In genomic region chr6:70955441-70956190, GRCh38 we compare ENCODE assay signal across 8 cellular contexts. TPM values are rescaled to one million over a fixed set of nuclear protein-coding genes. Genes with fewer than 3 reads are reported as not detected.
A peak's percentile ranks its signal among the peaks of the same experiment; 100 is the strongest.
DNase-seq lines count a peak whose midpoint lies in the region; ATAC-seq and TF ChIP-seq lines count a peak whose summit lies in the region.

No MANE protein-coding gene starts in this region.

- dilution Hi-C loops in IMR-90 (cut with HindIII; ENCODE audit: low sequenced_read_pairs, unreplicated experiment) = no loop called here

- H3K36me3 ChIP-seq in IMR-90 (ENCODE audit: control insufficient read depth, insufficient read depth, low read length) (no peaks in the 10 kb centered on the region), Panc1 (ENCODE audit: control insufficient read depth, insufficient read depth, low read length) (no peaks in the 10 kb centered on the region)

- no peaks in the 10 kb centered on the region for H3K9me3 Mint-ChIP-seq in activated T-helper 17 cell treated with anti-CD3 and anti-CD28 coated beads, Interleukin-2, amount 50 U/mL, for 72 hours
- H3K9me3 Mint-ChIP-seq in nephron progenitor cell = no peaks in the 10 kb centered on the region

- TF ChIP-seq CTCF in IMR-90 (conservative IDR thresholded peaks at IDR 0.05; ENCODE audit: low read depth, low read length) (peak; percentile 68), Panc1 (IDR thresholded peaks at IDR 0.05) (peak; percentile 99), fibroblast of villous mesenchyme (IDR thresholded peaks at IDR 0.05; ENCODE audit: insufficient read depth, low read depth, low read length) (peak; percentile 72), nephron progenitor cell (IDR thresholded peaks at IDR 0.05) (peak; percentile 74)

- H3K9me3 ChIP-seq in IMR-90 (ENCODE audit: control insufficient read depth, insufficient read depth, low read length) = no peaks in the 10 kb centered on the region
- no peaks in the 10 kb centered on the region for H3K9me3 ChIP-seq in Panc1 (ENCODE audit: control insufficient read depth, insufficient read depth, low read depth, low read length)

- H3K27me3 Mint-ChIP-seq in activated T-helper 17 cell treated with anti-CD3 and anti-CD28 coated beads, Interleukin-2, amount 50 U/mL, for 72 hours = peaks cover 43% of the 10 kb centered on the region
- peaks cover 87% of the 10 kb centered on the region for H3K27me3 Mint-ChIP-seq in nephron progenitor cell (ENCODE audit: low read depth, poor library complexity)

- H3K23ac ChIP-seq in IMR-90 (ENCODE audit: low read depth, low read length) = no peak overlapping the region

- H2BK15ac ChIP-seq in IMR-90 (ENCODE audit: low read depth, low read length) = no peak overlapping the region

- peak overlapping the region; percentile 88 for H2AFZ ChIP-seq in IMR-90 (replicated peaks; ENCODE audit: low read length, poor library complexity)

- no peak overlapping the region for H3K27ac ChIP-seq in IMR-90 (ENCODE audit: insufficient read depth, low read length)
- no peak overlapping the region for H3K27ac ChIP-seq in Panc1 (ENCODE audit: low read length)

- no peaks in the 10 kb centered on the region for H3K36me3 Mint-ChIP-seq in activated T-helper 17 cell treated with anti-CD3 and anti-CD28 coated beads, Interleukin-2, amount 50 U/mL, for 72 hours (ENCODE audit: low read depth)
- no peaks in the 10 kb centered on the region for H3K36me3 Mint-ChIP-seq in nephron progenitor cell (ENCODE audit: low read depth)

- H3K79me1 ChIP-seq in IMR-90 (ENCODE audit: low read depth in 1 of 2, low read length in 2 of 2) = no peaks in the 10 kb centered on the region

- peak; percentile 94 for ATAC-seq in GM21619 (IDR thresholded peaks at IDR 0.05; ENCODE audit: unreplicated experiment)
- ATAC-seq in IMR-90 (ENCODE audit: low read depth) = peak; percentile 92
- peak; percentile 96 for ATAC-seq in Panc1
- ATAC-seq in activated T-helper 17 cell treated with anti-CD3 and anti-CD28 coated beads, Interleukin-2, amount 50 U/mL, for 72 hours (replicated peaks) = peak; percentile 96

- no peak overlapping the region for H2BK5ac ChIP-seq in IMR-90 (ENCODE audit: low read depth, low read length, poor library complexity, severe bottlenecking)

- no peak overlapping the region for H2AK5ac ChIP-seq in IMR-90 (ENCODE audit: low read depth, low read length)

- TF ChIP-seq RAD21 in IMR-90 (IDR thresholded peaks at IDR 0.05; ENCODE audit: low read length) = peak; percentile 59

- no peak overlapping the region for H4K91ac ChIP-seq in IMR-90 (ENCODE audit: insufficient read depth, low read depth, low read length)

- H3K14ac ChIP-seq in IMR-90 (replicated peaks; ENCODE audit: low read depth, low read length) = no peak overlapping the region

- H3K4me3 ChIP-seq in IMR-90 (ENCODE audit: insufficient read depth, low read depth, low read length) = peak overlapping the region; percentile 33
- H3K4me3 ChIP-seq in Panc1 (ENCODE audit: low read depth in 2 of 2, low read length in 2 of 2) = peak overlapping the region; percentile 47 to 53
- peak overlapping the region; percentile 40 for H3K4me3 ChIP-seq in fibroblast of villous mesenchyme (ENCODE audit: low read depth, low read length)

- H3K9me1 ChIP-seq in IMR-90 (ENCODE audit: insufficient read depth, low read length) = no peaks in the 10 kb centered on the region

- H2BK20ac ChIP-seq in IMR-90 (ENCODE audit: low read depth, low read length) = no peak overlapping the region

- no peak overlapping the region for H3K27ac Mint-ChIP-seq in activated T-helper 17 cell treated with anti-CD3 and anti-CD28 coated beads, Interleukin-2, amount 50 U/mL, for 72 hours
- H3K27ac Mint-ChIP-seq in nephron progenitor cell = no peak overlapping the region

- peak overlapping the region; percentile 56 for H3K4me2 ChIP-seq in IMR-90 (ENCODE audit: low read depth, low read length)

- no peaks in the 10 kb centered on the region for H4K20me1 ChIP-seq in IMR-90 (ENCODE audit: insufficient read depth, low read length)

- H3K4me1 Mint-ChIP-seq in activated T-helper 17 cell treated with anti-CD3 and anti-CD28 coated beads, Interleukin-2, amount 50 U/mL, for 72 hours = no peaks in the 10 kb centered on the region
- peaks cover 16% of the 10 kb centered on the region for H3K4me1 Mint-ChIP-seq in nephron progenitor cell

- POLR2A ChIA-PET in IMR-90 (lab: Charles Lee; ENCODE audit: unreplicated experiment) = no interaction called here
- POLR2A ChIA-PET in Panc1 (lab: Charles Lee) = interaction anchor here (0.6 kb wide), 1 partner anchor 283 kb away, joined by 3 read pairs; no protein-coding TSS in a partner anchor

- no peak overlapping the region for H4K8ac ChIP-seq in IMR-90 (ENCODE audit: low read depth in 2 of 2, low read length in 2 of 2)

- no peak overlapping the region for H2BK120ac ChIP-seq in IMR-90 (ENCODE audit: low read depth, low read length)

- 3% methylated on average over 29 of the region's 65 CpGs; no CpG with 5 or more reads in 1 of the 2 experiments for WGBS in IMR-90 (ENCODE audit: extremely low coverage in 2 of 2, insufficient read length in 1 of 2), 2 experiments

- H2AK9ac ChIP-seq in IMR-90 (replicated peaks; ENCODE audit: low read depth, low read length, poor library complexity) = peak overlapping the region; percentile 34

- H3K4ac ChIP-seq in IMR-90 (ENCODE audit: low read depth, low read length) = no peak overlapping the region

- BruUV-seq in IMR-90 (replicated peaks; lab: Mats Ljungman, UMichigan) = no TSS peak
- BruUV-seq in Panc1 (replicated peaks; lab: Mats Ljungman, UMichigan) = no TSS peak

- no peak overlapping the region for H3K9ac ChIP-seq in IMR-90 (ENCODE audit: low read depth, low read length)

- H3K56ac ChIP-seq in IMR-90 (ENCODE audit: extremely low read depth, insufficient read depth, low read length) = no peak overlapping the region

- in situ Hi-C loops in IMR-90 (cut with MboI; ENCODE audit: low sequenced_read_pairs) = no loop called here
- in situ Hi-C loops in Panc1 (cut with HindIII; ENCODE audit: low pct_unique_long_range_greater_than_20kb, low sequenced_read_pairs) = no loop called here

- CTCF ChIA-PET in IMR-90 (lab: Yijun Ruan, JAX) = interaction anchor here (0.6 to 1.0 kb wide), 5 partner anchors 9 to 391 kb away, joined by 3 to 10 read pairs (median 3); no protein-coding TSS in a partner anchor
- CTCF ChIA-PET in Panc1 (lab: Charles Lee) = interaction anchor here (0.5 to 2.8 kb wide), 8 partner anchors 72 to 735 kb away, joined by 3 to 13 read pairs (median 3); partner anchors contain the start of gene SDHAF4

- H3K4me3 Mint-ChIP-seq in activated T-helper 17 cell treated with anti-CD3 and anti-CD28 coated beads, Interleukin-2, amount 50 U/mL, for 72 hours = peak overlapping the region; percentile 79
- H3K4me3 Mint-ChIP-seq in nephron progenitor cell = peak overlapping the region; percentile 81

- H3K4me1 ChIP-seq in IMR-90 (ENCODE audit: control insufficient read depth, insufficient read depth, low read length) (no peaks in the 10 kb centered on the region), Panc1 (ENCODE audit: control insufficient read depth, insufficient read depth, low read length) (peaks cover 6% of the 10 kb centered on the region)

- no peak overlapping the region for H4K5ac ChIP-seq in IMR-90 (ENCODE audit: low read depth, low read length)

- no peak for TF ChIP-seq POLR2A in IMR-90 (IDR thresholded peaks at IDR 0.05; ENCODE audit: low read depth, low read length)

- intact Hi-C loops in IMR-90 (cut with micrococcal nuclease) (loop anchor here (2.0 to 5.0 kb wide), 7 partner anchors 71 to 735 kb away; partner anchors contain the start of gene FAM135A), Panc1 (cut with micrococcal nuclease; ENCODE audit: unreplicated experiment) (loop anchor here (1.0 to 5.0 kb wide), 2 partner anchors 249 to 733 kb away; no protein-coding TSS in a partner anchor)

- peaks cover 46% of the 10 kb centered on the region for H3K27me3 ChIP-seq in IMR-90 (ENCODE audit: control insufficient read depth, insufficient read depth, low read length)
- peaks cover 58% of the 10 kb centered on the region for H3K27me3 ChIP-seq in Panc1 (ENCODE audit: control insufficient read depth, insufficient read depth, low read length)

- DNase-seq in DMS153 treated with DMSO at 0.1 percent for 48 hours (lab: John Stamatoyannopoulos, UW; ENCODE audit: unreplicated experiment) (peak; percentile 79), IMR-90 (peak; percentile 65), Panc1 (ENCODE audit: low read depth, low spot score) (peak; percentile 2), fibroblast of villous mesenchyme (ENCODE audit: low read depth) (peak; percentile 65), nephron progenitor cell (peak; percentile 97)
- DNase-seq in stimulated activated naive CD4-positive, alpha-beta T cell (lab: John Stamatoyannopoulos, UW) = peak; percentile 65 to 84 (median 72)

- H3K18ac ChIP-seq in IMR-90 (ENCODE audit: low read depth, low read length) = no peak overlapping the region

TF ChIP-seq in IMR-90, 13 proteins besides CTCF, POLR2A, EP300 and RAD21:
- TF ChIP-seq CHD1 (IDR thresholded peaks at IDR 0.05; ENCODE audit: low read depth, low read length) (no peak), MAZ (IDR thresholded peaks at IDR 0.05; ENCODE audit: borderline replicate concordance, low read depth, low read length) (no peak), RCOR1 (IDR thresholded peaks at IDR 0.05; ENCODE audit: insufficient replicate concordance, low read length) (no peak), SMC3 (IDR thresholded peaks at IDR 0.05; ENCODE audit: low read depth, low read length) (peak; percentile 61), BHLHE40 (IDR thresholded peaks at IDR 0.05; ENCODE audit: low read depth, low read length) (peak; percentile 69; the same call in 1 of the 2 replicates)

RNA-seq across cellular contexts. Expression of gene B3GAT2, which starts 1.2 kb away (rescaled TPM):
- not detected in 2 replicates for total RNA-seq in IMR-90 (2012; rRNA removed)
- 0.02 and 0.03 TPM in 2 replicates for polyA plus RNA-seq in IMR-90 (2012; rRNA removed)
- polyA plus RNA-seq in IMR-90 (2012; cell fraction: cytosol; rRNA removed) = not detected in 2 replicates
- not detected in 2 replicates for polyA plus RNA-seq in IMR-90 (2012; cell fraction: nucleus; rRNA removed; ENCODE audit: low replicate concordance)
- 0.05 TPM for total RNA-seq in Panc1 (2021; ENCODE audit: unreplicated experiment)
- polyA plus RNA-seq in Panc1 (2012; ENCODE audit: insufficient read length) = 0.07 TPM
- not detected for total RNA-seq in activated T-helper 17 cell treated with anti-CD3 and anti-CD28 coated beads, Interleukin-2, amount 50 U/mL, for 72 hours
- under 0.01 TPM in 1 of 2 replicates, not detected in the other for total RNA-seq in fibroblast of villous mesenchyme

Comparison
In these comparisons a context has a peak if more than half of its experiments do, and no peak if none do; other contexts are left out.
1. DNase-seq: peak in every context shown above with its lines; median percentile 97 in nephron progenitor cell; 79 in DMS153 treated with DMSO at 0.1 percent for 48 hours; 72 in stimulated activated naive CD4-positive, alpha-beta T cell; 65 in IMR-90; 65 in fibroblast of villous mesenchyme; 2 in Panc1.